ENCODE assay signal across 10 cellular contexts in the genomic region with DNA sequence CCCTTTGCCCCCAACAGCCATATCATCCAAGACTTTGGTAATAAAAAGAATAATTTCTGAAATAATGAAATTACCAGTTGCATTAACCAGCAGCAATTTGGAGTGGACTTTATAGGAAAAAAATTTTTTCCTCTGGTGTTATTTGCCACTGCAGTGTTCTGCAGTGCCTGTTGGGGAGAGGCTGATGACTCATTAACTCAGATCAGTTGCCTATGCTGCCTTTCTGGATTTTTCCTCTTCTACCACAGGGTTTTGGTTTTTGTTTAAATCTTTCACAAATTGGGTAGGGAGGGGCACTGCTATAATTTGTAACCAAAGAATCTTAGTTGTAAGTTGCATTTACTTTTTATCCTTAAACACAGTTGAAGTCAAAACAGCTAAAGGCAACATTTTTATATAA. TPM values are rescaled to one million over a fixed set of nuclear protein-coding genes. Genes with fewer than 3 reads are reported as not detected.
DNase-seq lines count a peak whose midpoint lies in the region; ATAC-seq, FAIRE-seq and TF ChIP-seq lines count a peak whose summit lies in the region.
"Had no signal": no experiment of that assay in that cellular context is flagged by ENCODE, and none has a peak within 500 bp of the region (broad histone marks: within the 10 kb centered on the region; RNA-seq: fewer than 3 reads in every experiment).

No MANE protein-coding gene starts in this region.

- peaks cover 9% of the 10 kb centered on the region for H3K4me1 Mint-ChIP-seq in activated T-cell treated with anti-CD3 and anti-CD28 coated beads, Interleukin-2, amount 50 U/mL, for 4 hours (ENCODE audit: low read depth)
- H3K4me1 Mint-ChIP-seq in activated naive CD8-positive, alpha-beta T cell treated with anti-CD3 and anti-CD28 coated beads for 36 hours, result peaks cover 9% of the 10 kb centered on the region

- H3K4ac ChIP-seq in IMR-90 (ENCODE audit: low read depth, low read length), result no peak overlapping the region; the same call in 1 of the 2 replicates

- H2BK15ac ChIP-seq in IMR-90 (ENCODE audit: low read depth, low read length), result no peak overlapping the region

- no peak overlapping the region for H3K4me3 Mint-ChIP-seq in activated T-cell treated with anti-CD3 and anti-CD28 coated beads, Interleukin-2, amount 50 U/mL, for 4 hours
- no peak overlapping the region for H3K4me3 Mint-ChIP-seq in activated naive CD8-positive, alpha-beta T cell treated with anti-CD3 and anti-CD28 coated beads for 36 hours

- no peak overlapping the region for H4K5ac ChIP-seq in IMR-90 (ENCODE audit: low read depth, low read length)

- no TSS peak for BruUV-seq in IMR-90 (replicated peaks; lab: Mats Ljungman, UMichigan)

- H4K20me1 ChIP-seq in IMR-90 (ENCODE audit: insufficient read depth, low read length) (no peaks in the 10 kb centered on the region), fibroblast of lung (ENCODE audit: control insufficient read depth, extremely low read depth, insufficient read depth, low read length) (no peaks in the 10 kb centered on the region)

- H3K79me1 ChIP-seq in IMR-90 (ENCODE audit: low read depth in 1 of 2, low read length in 2 of 2), result peaks cover 22 to 38% of the 10 kb centered on the region in 2 experiments

- TF ChIP-seq RAD21 in IMR-90 (IDR thresholded peaks at IDR 0.05; ENCODE audit: low read length), result no peak

- H3K9me3 ChIP-seq in IMR-90 (ENCODE audit: control insufficient read depth, insufficient read depth, low read length) (no peaks in the 10 kb centered on the region), fibroblast of lung (ENCODE audit: control insufficient read depth, insufficient read depth, low read depth, low read length) (no peaks in the 10 kb centered on the region), vagina (no peaks in the 10 kb centered on the region)
- H3K9me3 ChIP-seq: BE2C had no signal

- H3K36me3 ChIP-seq in IMR-90 (ENCODE audit: control insufficient read depth, insufficient read depth, low read length) (no peaks in the 10 kb centered on the region; the same call in 1 of the 2 replicates), fibroblast of lung (ENCODE audit: control insufficient read depth, insufficient read depth, low read length) (no peaks in the 10 kb centered on the region), vagina (no peaks in the 10 kb centered on the region)
- H3K36me3 ChIP-seq: BE2C had no signal

- peak; percentile 16; the same call in 1 of the 2 replicates for TF ChIP-seq CTCF in IMR-90 (conservative IDR thresholded peaks at IDR 0.05; ENCODE audit: low read depth, low read length)
- TF ChIP-seq CTCF in fibroblast of lung (conservative IDR thresholded peaks at IDR 0.05 in 1 of 2, IDR thresholded peaks at IDR 0.05 in 1 of 2; ENCODE audit: low read depth in 1 of 2, low read length in 2 of 2), result peak in 1 of 2 donors; percentile 19
- TF ChIP-seq CTCF in vagina (IDR thresholded peaks at IDR 0.05), result no peak

- H3K4me2 ChIP-seq in IMR-90 (ENCODE audit: low read depth, low read length) (peak overlapping the region; percentile 5; the same call in 1 of the 2 replicates), fibroblast of lung (ENCODE audit: extremely low read depth, insufficient read depth, low read length) (peak overlapping the region; percentile 85)

- H2BK20ac ChIP-seq in IMR-90 (ENCODE audit: low read depth, low read length), result no peak overlapping the region

- H3K9me3 Mint-ChIP-seq in activated T-cell treated with anti-CD3 and anti-CD28 coated beads, Interleukin-2, amount 50 U/mL, for 4 hours, result no peaks in the 10 kb centered on the region
- no peaks in the 10 kb centered on the region for H3K9me3 Mint-ChIP-seq in activated naive CD8-positive, alpha-beta T cell treated with anti-CD3 and anti-CD28 coated beads for 36 hours

- H2BK120ac ChIP-seq in IMR-90 (ENCODE audit: low read depth, low read length), result no peak overlapping the region

- H3K4me3 ChIP-seq in IMR-90 (ENCODE audit: insufficient read depth, low read depth, low read length), result no peak overlapping the region
- no peak overlapping the region for H3K4me3 ChIP-seq in fibroblast of lung (replicated peaks in 1 of 4; ENCODE audit: control extremely low read depth in 1 of 4, insufficient read depth in 1 of 4, low read depth in 3 of 4, low read length in 4 of 4)
- no peak overlapping the region for H3K4me3 ChIP-seq in vagina

- H3K27ac Mint-ChIP-seq in activated naive CD8-positive, alpha-beta T cell treated with anti-CD3 and anti-CD28 coated beads for 36 hours, result no peak overlapping the region

- ATAC-seq in activated T-cell treated with anti-CD3 and anti-CD28 coated beads, Interleukin-2, amount 50 U/mL, for 4 hours, result peak; percentile 54 to 63
- ATAC-seq in IMR-90 (ENCODE audit: low read depth), result peak; percentile 79

- in situ Hi-C loops in IMR-90 (cut with MboI; ENCODE audit: low sequenced_read_pairs), result no loop called here

- no peaks in the 10 kb centered on the region for H3K36me3 Mint-ChIP-seq in activated T-cell treated with anti-CD3 and anti-CD28 coated beads, Interleukin-2, amount 50 U/mL, for 4 hours (ENCODE audit: insufficient read depth)
- no peaks in the 10 kb centered on the region for H3K36me3 Mint-ChIP-seq in activated naive CD8-positive, alpha-beta T cell treated with anti-CD3 and anti-CD28 coated beads for 36 hours

- intact Hi-C loops in IMR-90 (cut with micrococcal nuclease) (no loop called here), vagina (cut with DNase I) (no loop called here)

- H3K4me1 ChIP-seq in IMR-90 (ENCODE audit: control insufficient read depth, insufficient read depth, low read length) (peaks cover 15% of the 10 kb centered on the region), fibroblast of lung (ENCODE audit: control insufficient read depth, extremely low read depth, insufficient read depth, low read length) (peaks cover 6% of the 10 kb centered on the region), vagina (peaks cover 4% of the 10 kb centered on the region)
- H3K4me1 ChIP-seq: BE2C had no signal

- no peak for TF ChIP-seq POLR2A in IMR-90 (IDR thresholded peaks at IDR 0.05; ENCODE audit: low read depth, low read length)
- no peak for TF ChIP-seq POLR2A in vagina (IDR thresholded peaks at IDR 0.05)

- no peak overlapping the region for H3K23ac ChIP-seq in IMR-90 (ENCODE audit: low read depth, low read length)

- H3K56ac ChIP-seq in IMR-90 (ENCODE audit: extremely low read depth, insufficient read depth, low read length), result no peak overlapping the region

- H3K27me3 ChIP-seq in IMR-90 (ENCODE audit: control insufficient read depth, insufficient read depth, low read length) (no peaks in the 10 kb centered on the region), fibroblast of lung (ENCODE audit: control insufficient read depth, insufficient read depth, low read length) (no peaks in the 10 kb centered on the region), vagina (no peaks in the 10 kb centered on the region)
- H3K27me3 ChIP-seq: BE2C had no signal

- CTCF ChIA-PET in IMR-90 (lab: Yijun Ruan, JAX), result no interaction called here

- H2AFZ ChIP-seq in IMR-90 (replicated peaks; ENCODE audit: low read length, poor library complexity) (no peak overlapping the region), fibroblast of lung (ENCODE audit: low read length) (no peak overlapping the region)

- no peak overlapping the region for H3K18ac ChIP-seq in IMR-90 (ENCODE audit: low read depth, low read length)

- no peaks in the 10 kb centered on the region for H3K27me3 Mint-ChIP-seq in activated T-cell treated with anti-CD3 and anti-CD28 coated beads, Interleukin-2, amount 50 U/mL, for 4 hours (ENCODE audit: low read depth)
- no peaks in the 10 kb centered on the region for H3K27me3 Mint-ChIP-seq in activated naive CD8-positive, alpha-beta T cell treated with anti-CD3 and anti-CD28 coated beads for 36 hours

- H3K27ac ChIP-seq in IMR-90 (ENCODE audit: insufficient read depth, low read length), result peak overlapping the region; percentile 6; the same call in 1 of the 2 replicates
- no peak overlapping the region for H3K27ac ChIP-seq in fibroblast of lung (ENCODE audit: insufficient read depth, low read length)
- H3K27ac ChIP-seq in vagina, result no peak overlapping the region

- peaks cover 5% of the 10 kb centered on the region for H3K9me1 ChIP-seq in IMR-90 (ENCODE audit: insufficient read depth, low read length)

- peak overlapping the region; percentile 80 for H2BK5ac ChIP-seq in IMR-90 (ENCODE audit: low read depth, low read length, poor library complexity, severe bottlenecking)

- no peak for FAIRE-seq in urothelium cell line (lab: Jason Lieb, UNC)
- FAIRE-seq: H1 had no signal

- H4K8ac ChIP-seq in IMR-90 (ENCODE audit: low read depth in 2 of 2, low read length in 2 of 2), result peak overlapping the region in 1 of 2 experiments; percentile 47; a peak in 1 of 4 replicates

- H3K79me2 ChIP-seq in fibroblast of lung (ENCODE audit: control insufficient read depth, insufficient read depth, low read length), result no peaks in the 10 kb centered on the region

- DNase-seq in activated T-cell treated with anti-CD3 and anti-CD28 coated beads, Interleukin-2, amount 50 U/mL, for 4 hours, result no peak
- no peak for DNase-seq in activated T-cell treated with anti-CD3 and anti-CD28 coated beads, Interleukin-2, amount 50 U/mL, for 1 hour
- DNase-seq in IMR-90, result peak; percentile 70
- DNase-seq in fibroblast of lung (ENCODE audit: low read depth in 2 of 2), result peak; percentile 69 to 70
- DNase-seq in urothelium cell line (ENCODE audit: low spot score), result peak; percentile 60
- no peak for DNase-seq in cerebellar cortex (ENCODE audit: low spot score)
- no peak for DNase-seq in activated naive CD8-positive, alpha-beta T cell treated with anti-CD3 and anti-CD28 coated beads for 36 hours
- DNase-seq in vagina (ENCODE audit: extremely low spot score in 2 of 2), result no peak
- DNase-seq: BE2C had no signal

- no peak overlapping the region for H3K14ac ChIP-seq in IMR-90 (replicated peaks; ENCODE audit: low read depth, low read length)

- H3K9ac ChIP-seq in IMR-90 (ENCODE audit: low read depth, low read length), result peak overlapping the region; percentile 22; the same call in 1 of the 2 replicates
- no peak overlapping the region for H3K9ac ChIP-seq in fibroblast of lung (ENCODE audit: insufficient read depth, low read length)

- POLR2A ChIA-PET in IMR-90 (lab: Charles Lee; ENCODE audit: unreplicated experiment), result no interaction called here

- dilution Hi-C loops in IMR-90 (cut with HindIII; ENCODE audit: low sequenced_read_pairs, unreplicated experiment), result no loop called here

- H2AK9ac ChIP-seq in IMR-90 (replicated peaks; ENCODE audit: low read depth, low read length, poor library complexity), result no peak overlapping the region

- H2AK5ac ChIP-seq in IMR-90 (ENCODE audit: low read depth, low read length), result no peak overlapping the region

- no peak overlapping the region for H4K91ac ChIP-seq in IMR-90 (ENCODE audit: insufficient read depth, low read depth, low read length)

RNA-seq across cellular contexts. Expression of a gene that starts 22.7 kb away (rescaled TPM):
- 10 to 100 TPM; 38.9 to 52.9 (median 44.6) TPM for total RNA-seq in activated T-cell treated with anti-CD3 and anti-CD28 coated beads, Interleukin-2, amount 50 U/mL, for 4 hours
- total RNA-seq in IMR-90 (2012; rRNA removed) (84.4 and 98.0 TPM in 2 replicates), fibroblast of lung (125 and 213 TPM in 2 replicates), vagina (28.5 TPM)
- polyA plus RNA-seq in IMR-90 (2012; rRNA removed) (12.1 and 15.1 TPM in 2 replicates), fibroblast of lung (75.7 and 80.6 TPM in 2 replicates)
- 5.3 and 6.9 TPM in 2 replicates for polyA plus RNA-seq in IMR-90 (2012; cell fraction: cytosol; rRNA removed)
- polyA plus RNA-seq in IMR-90 (2012; cell fraction: nucleus; rRNA removed; ENCODE audit: low replicate concordance), result 2.6 and 12.8 TPM in 2 replicates
- 50.8 and 52.2 TPM in 2 replicates for polyA plus RNA-seq in fibroblast of lung (2012)
- 22.9 and 28.1 TPM in 2 replicates for polyA minus RNA-seq in fibroblast of lung (ENCODE audit: low replicate concordance)
- total RNA-seq in activated naive CD8-positive, alpha-beta T cell treated with anti-CD3 and anti-CD28 coated beads for 36 hours, result 10 to 100 TPM; 50.1 to 57.1 TPM

RNA-seq across cellular contexts. Expression of a gene that starts 23.5 kb away (rescaled TPM):
- total RNA-seq in activated T-cell treated with anti-CD3 and anti-CD28 coated beads, Interleukin-2, amount 50 U/mL, for 4 hours, result 100 to 1,000 TPM; 228 to 273 (median 249) TPM
- 115 and 125 TPM in 2 replicates for total RNA-seq in IMR-90 (2012; rRNA removed)
- 30.5 and 42.4 TPM in 2 replicates for polyA plus RNA-seq in IMR-90 (2012; rRNA removed)
- 36.4 and 55.0 TPM in 2 replicates for polyA plus RNA-seq in IMR-90 (2012; cell fraction: cytosol; rRNA removed)
- 22.5 and 26.1 TPM in 2 replicates for polyA plus RNA-seq in IMR-90 (2012; cell fraction: nucleus; rRNA removed; ENCODE audit: low replicate concordance)
- 232 and 252 TPM in 2 replicates for total RNA-seq in fibroblast of lung
- 150 and 189 TPM in 2 replicates for polyA plus RNA-seq in fibroblast of lung
- polyA plus RNA-seq in fibroblast of lung (2012), result 119 and 178 TPM in 2 replicates
- 18.6 and 22.7 TPM in 2 replicates for polyA minus RNA-seq in fibroblast of lung (ENCODE audit: low replicate concordance)
- 100 to 1,000 TPM; 199 to 200 TPM for total RNA-seq in activated naive CD8-positive, alpha-beta T cell treated with anti-CD3 and anti-CD28 coated beads for 36 hours
- 90.1 TPM for total RNA-seq in vagina

Comparison
In these comparisons a context has a peak if more than half of its experiments do, and no peak if none do; other contexts are left out.
1. DNase-seq: peak in IMR-90 (single experiment), fibroblast of lung (2 of 2) and urothelium cell line (single experiment); none in activated T-cell treated with anti-CD3 and anti-CD28 coated beads, Interleukin-2, amount 50 U/mL, for 4 hours (single experiment), activated T-cell treated with anti-CD3 and anti-CD28 coated beads, Interleukin-2, amount 50 U/mL, for 1 hour (single experiment), cerebellar cortex (single experiment), activated naive CD8-positive, alpha-beta T cell treated with anti-CD3 and anti-CD28 coated beads for 36 hours (single experiment) and vagina (0 of 2).